ENCODE assay signal across 15 cellular contexts in genomic region chr5:76458492-76458863, GRCh38. TPM values are rescaled to one million over a fixed set of nuclear protein-coding genes. Genes with fewer than 3 reads are reported as not detected.
A peak's percentile ranks its signal among the peaks of the same experiment; 100 is the strongest.
DNase-seq lines count a peak whose midpoint lies in the region; ATAC-seq and TF ChIP-seq lines count a peak whose summit lies in the region.
"Had no signal": no experiment of that assay in that cellular context is flagged by ENCODE, and none has a peak within 500 bp of the region (broad histone marks: within the 10 kb centered on the region; RNA-seq: fewer than 3 reads in every experiment).

No MANE protein-coding gene starts in this region.

- H2BK120ac ChIP-seq in mesendoderm (ENCODE audit: low read depth, low read length) = no peak overlapping the region

- H3K4me3 ChIP-seq in colonic mucosa (no peak overlapping the region), mesendoderm (ENCODE audit: low read length) (no peak overlapping the region), stomach (no peak overlapping the region)
- H3K4me3 ChIP-seq: GM12878 had no signal

- H2AK5ac ChIP-seq in mesendoderm (ENCODE audit: low read length) = no peak overlapping the region

- H3K79me1 ChIP-seq in mesendoderm (ENCODE audit: low read length) = no peaks in the 10 kb centered on the region

- H3K27me3 ChIP-seq in colonic mucosa (no peaks in the 10 kb centered on the region), mesendoderm (ENCODE audit: insufficient read depth, low read length, poor library complexity) (no peaks in the 10 kb centered on the region), stomach (no peaks in the 10 kb centered on the region)

- intact Hi-C loops in Calu3 (cut with micrococcal nuclease; ENCODE audit: unreplicated experiment) = loop anchor here (5.0 kb wide), 2 partner anchors 56 to 84 kb away; partner anchors contain the start of gene IQGAP2
- intact Hi-C loops in colonic mucosa (cut with DNase I) = no loop called here
- intact Hi-C loops in stomach (cut with DNase I; ENCODE audit: low total_unique reads) = no loop called here

- H4K8ac ChIP-seq in mesendoderm (ENCODE audit: low read depth, low read length) = no peak overlapping the region

- H3K4me3 Mint-ChIP-seq in Calu3 (ENCODE audit: low read depth, unreplicated experiment) = no peak overlapping the region
- H3K4me3 Mint-ChIP-seq: H9 had no signal

- TF ChIP-seq CTCF in Calu3 (IDR thresholded peaks at IDR 0.05; ENCODE audit: unreplicated experiment) (no peak), colonic mucosa (IDR thresholded peaks at IDR 0.05) (no peak), stomach (IDR thresholded peaks at IDR 0.05) (no peak)

- H3K79me2 ChIP-seq in mesendoderm (ENCODE audit: control insufficient read depth, insufficient read depth, low read length) = no peaks in the 10 kb centered on the region

- no peak overlapping the region for H3K9ac ChIP-seq in colonic mucosa (ENCODE audit: low read depth in 2 of 2, low read length in 2 of 2)
- H3K9ac ChIP-seq in mesendoderm (ENCODE audit: low read length) = no peak overlapping the region

- H3K36me3 ChIP-seq in colonic mucosa (no peaks in the 10 kb centered on the region), mesendoderm (ENCODE audit: control insufficient read depth, insufficient read depth, low read length) (no peaks in the 10 kb centered on the region), stomach (peaks cover 0 to 6% (median 0%) of the 10 kb centered on the region in 4 donors)

- no peaks in the 10 kb centered on the region for H3K36me3 Mint-ChIP-seq in Calu3 (ENCODE audit: insufficient read depth, unreplicated experiment)

- peak overlapping the region; percentile 6 for H3K18ac ChIP-seq in mesendoderm (ENCODE audit: low read length)

- no peak overlapping the region for H3K4ac ChIP-seq in mesendoderm (ENCODE audit: low read depth, low read length)

- H3K23ac ChIP-seq in mesendoderm (ENCODE audit: low read length) = no peak overlapping the region

- no peak overlapping the region for H2BK15ac ChIP-seq in mesendoderm (replicated peaks; ENCODE audit: low read depth)

- H3K9me3 ChIP-seq in colonic mucosa = no peaks in the 10 kb centered on the region
- H3K9me3 ChIP-seq in stomach = no peaks in the 10 kb centered on the region

- H3K27me3 Mint-ChIP-seq in Calu3 (ENCODE audit: unreplicated experiment) = no peaks in the 10 kb centered on the region

- H3K27ac Mint-ChIP-seq in Calu3 (ENCODE audit: unreplicated experiment) = peak overlapping the region; percentile 7
- H3K27ac Mint-ChIP-seq: H9 had no signal

- no peak for ATAC-seq in HG03439 (IDR thresholded peaks at IDR 0.05; ENCODE audit: unreplicated experiment)
- ATAC-seq: GM12878, PC-3 had no signal

- no peak for TF ChIP-seq POLR2A in stomach (IDR thresholded peaks at IDR 0.05)

- H3K56ac ChIP-seq in mesendoderm (ENCODE audit: low read length) = peak overlapping the region; percentile 42

- peak overlapping the region; percentile 76 for H2BK5ac ChIP-seq in mesendoderm (ENCODE audit: low read length)

- CTCF ChIA-PET in Calu3 (lab: Charles Lee) = interaction anchor here (0.6 to 1.0 kb wide), 5 partner anchors 16 to 339 kb away, joined by 3 read pairs; no protein-coding TSS in a partner anchor

- no peak overlapping the region for H4K5ac ChIP-seq in mesendoderm (ENCODE audit: low read length)

- no CpG with 5 or more reads among the region's 2 CpGs for WGBS in mesendoderm (ENCODE audit: extremely low coverage, insufficient coverage, low lambda C conversion rate)
- WGBS in stomach, 5 donors = 28 to 61% (median 39%) methylated on average over 2 of the region's 2 CpGs

- no peak overlapping the region for H3K4me2 ChIP-seq in mesendoderm (ENCODE audit: low read length)

- H3K4me1 Mint-ChIP-seq in Calu3 (ENCODE audit: low read depth, unreplicated experiment) = peaks cover 37% of the 10 kb centered on the region

- DNase-seq in Calu3 = no peak
- no peak for DNase-seq in colonic mucosa
- no peak for DNase-seq in mesendoderm
- DNase-seq in stomach = no peak
- no peak for DNase-seq in DMS 273 treated with DMSO at 0.1 percent for 48 hours (lab: John Stamatoyannopoulos, UW)
- DNase-seq in NCI-H446 (lab: John Stamatoyannopoulos, UW) = no peak
- DNase-seq: DMS79, H9, MM.1S, NCI-H1105, NCI-H1694 treated with DMSO at 0.1 percent for 48 hours, NCI-H748 treated with DMSO at 0.1 percent for 48 hours had no signal

- H3K4me1 ChIP-seq in colonic mucosa (peaks cover 3% of the 10 kb centered on the region), mesendoderm (ENCODE audit: control insufficient read depth, low read depth, low read length) (peaks cover 4% of the 10 kb centered on the region), stomach (peaks cover 12 to 66% (median 31%) of the 10 kb centered on the region in 4 donors)

- no peak for TF ChIP-seq EP300 in stomach (IDR thresholded peaks at IDR 0.05)

- H3K9me3 Mint-ChIP-seq in Calu3 (ENCODE audit: low read depth, unreplicated experiment) = no peaks in the 10 kb centered on the region
- H3K9me3 Mint-ChIP-seq: H9 had no signal

- no TSS peak for BruUV-seq in Calu3 (replicated peaks; lab: Mats Ljungman, UMichigan)

- peak overlapping the region; percentile 45 for H3K27ac ChIP-seq in colonic mucosa
- no peak overlapping the region for H3K27ac ChIP-seq in mesendoderm (ENCODE audit: low read depth, low read length)
- H3K27ac ChIP-seq in stomach = peak overlapping the region; percentile 63 to 80 (median 70)

RNA-seq across cellular contexts. Expression of gene IQGAP2, which starts 55.4 kb away (rescaled TPM):
- total RNA-seq in Calu3 (2022) (13.4 and 25.0 TPM in 2 replicates), colonic mucosa (10 to 100 TPM; 62.2 to 75.6 TPM), stomach (100 to 1,000 TPM in 2 of 5 donors, 10 to 100 TPM in 3; 42.0 to 122 (median 97.1) TPM)
- 19.5 TPM for polyA plus RNA-seq in mesendoderm (2013, experiment 1 of 2)
- 19.4 TPM for polyA plus RNA-seq in mesendoderm (2013, experiment 2 of 2)
- polyA plus RNA-seq in stomach = 10 to 100 TPM; 11.5 to 39.7 (median 29.8) TPM
- total RNA-seq: PC-3 had no signal
